Comparison of ENCODE assay signal across 17 cellular contexts in the genomic region with DNA sequence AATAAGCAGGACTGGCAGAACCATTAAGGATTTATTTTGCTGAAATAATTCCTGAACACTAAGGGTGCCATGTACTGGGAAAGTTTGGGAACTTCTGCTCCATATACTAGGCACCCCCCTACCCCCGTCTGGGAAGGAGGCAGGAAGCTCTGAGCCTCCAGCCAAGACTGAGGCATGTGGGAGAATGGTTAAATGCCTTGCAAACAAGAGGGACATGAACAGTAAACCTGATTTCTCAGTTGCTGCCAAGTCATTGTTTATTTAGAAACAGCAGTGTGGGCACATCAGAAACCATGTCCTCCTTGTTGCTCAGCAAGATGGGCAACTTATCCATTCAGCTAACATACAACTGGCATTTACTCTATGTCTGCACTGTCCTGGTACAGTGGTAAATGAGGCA.
DNase-seq lines count a peak whose midpoint lies in the region; ATAC-seq and TF ChIP-seq lines count a peak whose summit lies in the region.
"Had no signal": no experiment of that assay in that cellular context is flagged by ENCODE, and none has a peak within 500 bp of the region (broad histone marks: within the 10 kb centered on the region; RNA-seq: fewer than 3 reads in every experiment).

No MANE protein-coding gene starts in this region.

- peak overlapping the region; percentile 52 to 83 (median 65) for H3K27ac ChIP-seq in body of pancreas
- H3K27ac ChIP-seq: skin epidermis, tibial artery had no signal

- DNase-seq in DMS153 treated with DMSO at 0.1 percent for 48 hours (lab: John Stamatoyannopoulos, UW; ENCODE audit: unreplicated experiment) (peak; percentile 29), M059J (ENCODE audit: low read depth) (peak; percentile 74), body of pancreas (no peak), mucosa of gallbladder (ENCODE audit: low spot score) (peak; percentile 15), posterior cingulate gyrus (no peak)
- DNase-seq: activated CD4-positive, alpha-beta T cell treated with anti-CD3 and anti-CD28 coated beads, Interleukin-2, amount 50 U/mL, for 48 hours; activated naive CD8-positive, alpha-beta T cell treated with anti-CD3 and anti-CD28 coated beads for 36 hours; activated T-cell treated with anti-CD3 and anti-CD28 coated beads, Interleukin-2, amount 50 U/mL, for 48 hours; KBM-7; NCI-H2227 treated with DMSO at 0.1 percent for 48 hours; occipital lobe had no signal

- TF ChIP-seq POLR2A in body of pancreas (IDR thresholded peaks at IDR 0.05) = no peak

- WGBS in body of pancreas, 2 donors = 10 to 25% methylated on average over 1 of the region's 1 CpG

- H3K9me3 ChIP-seq in body of pancreas = no peaks in the 10 kb centered on the region
- H3K9me3 ChIP-seq: tibial artery had no signal

- intact Hi-C loops in body of pancreas (cut with DNase I) (no loop called here), posterior cingulate gyrus (cut with DNase I) (no loop called here)

- H3K27me3 ChIP-seq in body of pancreas = no peaks in the 10 kb centered on the region
- H3K27me3 ChIP-seq: tibial artery had no signal

- no peak for TF ChIP-seq CTCF in body of pancreas (IDR thresholded peaks at IDR 0.05)

- peaks cover 28% of the 10 kb centered on the region for H3K4me1 ChIP-seq in body of pancreas

- no peaks in the 10 kb centered on the region for H3K36me3 ChIP-seq in body of pancreas (replicated peaks in 1 of 2; ENCODE audit: insufficient read depth in 1 of 2, low read depth in 2 of 2)
- H3K36me3 ChIP-seq: tibial artery had no signal

- H3K4me3 ChIP-seq in body of pancreas = no peak overlapping the region
- H3K4me3 ChIP-seq: skin epidermis, tibial artery had no signal

- ATAC-seq in body of pancreas (peak; percentile 22), GM19351 (IDR thresholded peaks at IDR 0.05; ENCODE audit: unreplicated experiment) (no peak), HG02885 (IDR thresholded peaks at IDR 0.05; ENCODE audit: poor library complexity, unreplicated experiment) (no peak), GM18867 (IDR thresholded peaks at IDR 0.05; ENCODE audit: unreplicated experiment) (no peak)
- ATAC-seq: SK-N-SH treated with all-trans-retinoic acid at 6 μM for 48 hours had no signal

Comparison
In these comparisons a context has a peak if more than half of its experiments do, and no peak if none do; other contexts are left out.
1. DNase-seq: peak in DMS153 treated with DMSO at 0.1 percent for 48 hours (single experiment), M059J (single experiment) and mucosa of gallbladder (single experiment); none in body of pancreas (0 of 4) and posterior cingulate gyrus (0 of 10).